In the genomic region with DNA sequence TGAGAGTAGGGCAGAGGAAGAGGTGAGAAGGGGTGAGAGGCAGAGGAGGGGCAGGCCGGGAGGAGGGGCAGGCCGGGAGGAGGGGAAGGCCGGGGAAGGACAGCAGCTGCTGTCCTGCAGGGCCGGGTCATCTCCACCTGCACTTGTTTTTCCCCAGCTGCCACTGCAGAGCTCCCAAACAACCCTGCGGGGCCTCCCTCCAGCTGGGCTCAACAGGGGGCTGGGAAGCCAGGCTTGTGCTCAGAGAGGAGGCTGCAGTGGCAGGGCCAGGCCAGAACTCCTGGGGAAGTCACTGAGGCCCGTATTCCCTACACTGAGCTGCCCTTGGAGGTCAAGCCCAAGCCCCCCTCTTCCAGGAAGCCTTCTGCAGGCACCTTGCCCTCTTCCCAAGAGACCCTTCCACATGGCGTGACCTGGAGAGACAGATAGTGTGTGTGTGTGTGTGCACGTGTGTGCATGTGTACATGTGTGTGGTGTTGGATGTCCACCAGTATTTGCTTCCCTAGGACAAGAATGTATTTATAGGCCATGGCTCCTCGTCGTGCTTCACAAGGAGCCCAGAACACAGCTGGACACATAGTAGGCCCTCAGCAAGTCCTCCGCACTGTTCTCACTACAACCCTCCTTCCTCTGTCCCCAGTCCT, we compare ENCODE assay signal across 15 cellular contexts. TPM values are rescaled to one million over a fixed set of nuclear protein-coding genes. Genes with fewer than 3 reads are reported as not detected.
DNase-seq lines count a peak whose midpoint lies in the region; ATAC-seq, FAIRE-seq and TF ChIP-seq lines count a peak whose summit lies in the region.
"Had no signal": no experiment of that assay in that cellular context is flagged by ENCODE, and none has a peak within 500 bp of the region (broad histone marks: within the 10 kb centered on the region; RNA-seq: fewer than 3 reads in every experiment).

No MANE protein-coding gene starts in this region.

- no peak overlapping the region for H3K27ac Mint-ChIP-seq in GM23338
- H3K27ac Mint-ChIP-seq: activated CD4-positive, alpha-beta T cell treated with anti-CD3 and anti-CD28 coated beads for 36 hours had no signal

- intact Hi-C loops in pancreas (cut with DNase I), result no loop called here
- intact Hi-C loops in lower lobe of right lung (cut with DNase I), result loop anchor here (10.0 kb wide), 1 partner anchor 58 kb away; no protein-coding TSS in a partner anchor

- ATAC-seq in GM23338 (peak; percentile 48), pancreas (no peak), lower lobe of right lung (no peak)
- ATAC-seq: Right ventricle myocardium inferior had no signal

- H3K4me1 ChIP-seq in GM23338 (ENCODE audit: insufficient read depth) (peaks cover 4% of the 10 kb centered on the region; the same call in 1 of the 2 replicates), pancreas (no peaks in the 10 kb centered on the region), lower lobe of right lung (no peaks in the 10 kb centered on the region)
- H3K4me1 ChIP-seq: tibial artery had no signal

- no peak overlapping the region for H3K4me3 ChIP-seq in GM23338
- H3K4me3 ChIP-seq in choroid plexus epithelial cell (ENCODE audit: low read depth, low read length), result no peak overlapping the region
- no peak overlapping the region for H3K4me3 ChIP-seq in pancreas
- H3K4me3 ChIP-seq in lower lobe of right lung, result no peak overlapping the region
- H3K4me3 ChIP-seq: BLaER1, tibial artery had no signal

- H3K4me3 Mint-ChIP-seq in GM23338, result no peak overlapping the region
- H3K4me3 Mint-ChIP-seq: activated CD4-positive, alpha-beta T cell treated with anti-CD3 and anti-CD28 coated beads for 36 hours had no signal

- H3K27ac ChIP-seq in GM23338 (ENCODE audit: low read depth), result no peak overlapping the region
- peak overlapping the region; percentile 24 to 62 (median 42) for H3K27ac ChIP-seq in pancreas
- no peak overlapping the region for H3K27ac ChIP-seq in lower lobe of right lung
- H3K27ac ChIP-seq: BLaER1, neutrophil, tibial artery had no signal

- H3K4me1 Mint-ChIP-seq in GM23338, result peaks cover 15% of the 10 kb centered on the region
- H3K4me1 Mint-ChIP-seq: activated CD4-positive, alpha-beta T cell treated with anti-CD3 and anti-CD28 coated beads for 36 hours had no signal

- H3K36me3 ChIP-seq in GM23338 (ENCODE audit: insufficient read depth), result no peaks in the 10 kb centered on the region
- no peaks in the 10 kb centered on the region for H3K36me3 ChIP-seq in pancreas
- no peaks in the 10 kb centered on the region for H3K36me3 ChIP-seq in lower lobe of right lung
- H3K36me3 ChIP-seq: BLaER1, neutrophil, tibial artery had no signal

- peak; percentile 34 for DNase-seq in GM23338 (ENCODE audit: low spot score)
- DNase-seq in NCI-H510A (lab: John Stamatoyannopoulos, UW), result peak; percentile 63
- DNase-seq in choroid plexus epithelial cell (ENCODE audit: low read depth), result peak; percentile 6
- DNase-seq in pancreas, result peak in 2 of 6 donors; percentile 16 to 49
- DNase-seq in lower lobe of right lung, result no peak
- DNase-seq in stimulated activated CD4-positive, alpha-beta T cell treated with anti-CD3 and anti-CD28 coated beads, Interleukin-4, amount 100 ng/mL, for 1 hour, result no peak
- DNase-seq in NCI-H748 (lab: John Stamatoyannopoulos, UW; ENCODE audit: unreplicated experiment), result no peak
- DNase-seq: cerebellar nuclear complex, NCI-H187 had no signal

- no peaks in the 10 kb centered on the region for H3K9me3 ChIP-seq in pancreas
- H3K9me3 ChIP-seq in lower lobe of right lung, result no peaks in the 10 kb centered on the region
- H3K9me3 ChIP-seq: neutrophil, tibial artery had no signal

- H2AFZ ChIP-seq in GM23338, result peak overlapping the region; percentile 76

- 69 to 71% methylated on average over 11 of the region's 11 CpGs for WGBS in pancreas, 2 donors

- H3K4me2 ChIP-seq in GM23338, result no peak overlapping the region
- H3K4me2 ChIP-seq: BLaER1 had no signal

- no peaks in the 10 kb centered on the region for H3K79me2 ChIP-seq in GM23338 (replicated peaks; ENCODE audit: insufficient read depth)

- TF ChIP-seq CTCF in GM23338 (conservative IDR thresholded peaks at IDR 0.05; ENCODE audit: low read depth in 2 of 2), result no peak
- TF ChIP-seq CTCF in choroid plexus epithelial cell (conservative IDR thresholded peaks at IDR 0.05; ENCODE audit: low read depth, low read length), result no peak
- TF ChIP-seq CTCF in pancreas (IDR thresholded peaks at IDR 0.05), result no peak
- TF ChIP-seq CTCF in lower lobe of right lung (IDR thresholded peaks at IDR 0.05), result no peak

- no peaks in the 10 kb centered on the region for H3K9me2 ChIP-seq in GM23338 (ENCODE audit: insufficient read depth)

- H3K27me3 Mint-ChIP-seq in GM23338 (ENCODE audit: insufficient read depth, low read depth, poor library complexity), result peaks cover 13% of the 10 kb centered on the region

- no peaks in the 10 kb centered on the region for H3F3A ChIP-seq in GM23338 (replicated peaks; ENCODE audit: low read depth)

- H4K20me1 ChIP-seq in GM23338 (replicated peaks; ENCODE audit: insufficient read depth), result no peaks in the 10 kb centered on the region
- H4K20me1 ChIP-seq: BLaER1 had no signal

- H3K27me3 ChIP-seq in GM23338 (ENCODE audit: insufficient read depth), result peaks cover 8% of the 10 kb centered on the region; the same call in 1 of the 2 replicates
- no peaks in the 10 kb centered on the region for H3K27me3 ChIP-seq in pancreas
- no peaks in the 10 kb centered on the region for H3K27me3 ChIP-seq in lower lobe of right lung (ENCODE audit: low read depth)
- H3K27me3 ChIP-seq: BLaER1 had no signal

- H3K36me3 Mint-ChIP-seq in GM23338 (ENCODE audit: low read depth), result no peaks in the 10 kb centered on the region; the same call in 2 of the 3 replicates

- no peaks in the 10 kb centered on the region for H3K9me3 Mint-ChIP-seq in GM23338

- FAIRE-seq in pancreas (lab: Jason Lieb, UNC), result no peak
- FAIRE-seq: frontal cortex had no signal

TF ChIP-seq in GM23338, 12 proteins besides CTCF, POLR2A, EP300 and RAD21 (continues in another document):
- TF ChIP-seq NANOG (IDR thresholded peaks at IDR 0.05; ENCODE audit: borderline replicate concordance), result no peak
- TF ChIP-seq POLR2AphosphoS5 (IDR thresholded peaks at IDR 0.05; ENCODE audit: low read depth), result no peak
- TF ChIP-seq EZH2phosphoT487 (IDR thresholded peaks at IDR 0.05; ENCODE audit: unreplicated experiment), result no peak
- TF ChIP-seq, protein P1, sequence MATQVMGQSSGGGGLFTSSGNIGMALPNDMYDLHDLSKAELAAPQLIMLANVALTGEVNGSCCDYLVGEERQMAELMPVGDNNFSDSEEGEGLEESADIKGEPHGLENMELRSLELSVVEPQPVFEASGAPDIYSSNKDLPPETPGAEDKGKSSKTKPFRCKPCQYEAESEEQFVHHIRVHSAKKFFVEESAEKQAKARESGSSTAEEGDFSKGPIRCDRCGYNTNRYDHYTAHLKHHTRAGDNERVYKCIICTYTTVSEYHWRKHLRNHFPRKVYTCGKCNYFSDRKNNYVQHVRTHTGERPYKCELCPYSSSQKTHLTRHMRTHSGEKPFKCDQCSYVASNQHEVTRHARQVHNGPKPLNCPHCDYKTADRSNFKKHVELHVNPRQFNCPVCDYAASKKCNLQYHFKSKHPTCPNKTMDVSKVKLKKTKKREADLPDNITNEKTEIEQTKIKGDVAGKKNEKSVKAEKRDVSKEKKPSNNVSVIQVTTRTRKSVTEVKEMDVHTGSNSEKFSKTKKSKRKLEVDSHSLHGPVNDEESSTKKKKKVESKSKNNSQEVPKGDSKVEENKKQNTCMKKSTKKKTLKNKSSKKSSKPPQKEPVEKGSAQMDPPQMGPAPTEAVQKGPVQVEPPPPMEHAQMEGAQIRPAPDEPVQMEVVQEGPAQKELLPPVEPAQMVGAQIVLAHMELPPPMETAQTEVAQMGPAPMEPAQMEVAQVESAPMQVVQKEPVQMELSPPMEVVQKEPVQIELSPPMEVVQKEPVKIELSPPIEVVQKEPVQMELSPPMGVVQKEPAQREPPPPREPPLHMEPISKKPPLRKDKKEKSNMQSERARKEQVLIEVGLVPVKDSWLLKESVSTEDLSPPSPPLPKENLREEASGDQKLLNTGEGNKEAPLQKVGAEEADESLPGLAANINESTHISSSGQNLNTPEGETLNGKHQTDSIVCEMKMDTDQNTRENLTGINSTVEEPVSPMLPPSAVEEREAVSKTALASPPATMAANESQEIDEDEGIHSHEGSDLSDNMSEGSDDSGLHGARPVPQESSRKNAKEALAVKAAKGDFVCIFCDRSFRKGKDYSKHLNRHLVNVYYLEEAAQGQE (IDR thresholded peaks at IDR 0.05; ENCODE audit: unreplicated experiment), result no peak
- TF ChIP-seq ZNF331 (CRISPR knock-in tag; IDR thresholded peaks at IDR 0.05; ENCODE audit: low read depth), result no peak
- no peak for TF ChIP-seq CREB1 (CRISPR knock-in tag; IDR thresholded peaks at IDR 0.05; ENCODE audit: low read depth)
- no peak for TF ChIP-seq ZNF114 (CRISPR knock-in tag; IDR thresholded peaks at IDR 0.05)
- TF ChIP-seq, protein P2, sequence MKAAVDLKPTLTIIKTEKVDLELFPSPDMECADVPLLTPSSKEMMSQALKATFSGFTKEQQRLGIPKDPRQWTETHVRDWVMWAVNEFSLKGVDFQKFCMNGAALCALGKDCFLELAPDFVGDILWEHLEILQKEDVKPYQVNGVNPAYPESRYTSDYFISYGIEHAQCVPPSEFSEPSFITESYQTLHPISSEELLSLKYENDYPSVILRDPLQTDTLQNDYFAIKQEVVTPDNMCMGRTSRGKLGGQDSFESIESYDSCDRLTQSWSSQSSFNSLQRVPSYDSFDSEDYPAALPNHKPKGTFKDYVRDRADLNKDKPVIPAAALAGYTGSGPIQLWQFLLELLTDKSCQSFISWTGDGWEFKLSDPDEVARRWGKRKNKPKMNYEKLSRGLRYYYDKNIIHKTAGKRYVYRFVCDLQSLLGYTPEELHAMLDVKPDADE (IDR thresholded peaks at IDR 0.05), result no peak
- TF ChIP-seq STAT1 (IDR thresholded peaks at IDR 0.05; ENCODE audit: unreplicated experiment), result no peak
- TF ChIP-seq JUNB (IDR thresholded peaks at IDR 0.05; ENCODE audit: unreplicated experiment), result no peak
- TF ChIP-seq EZH2 (IDR thresholded peaks at IDR 0.05; ENCODE audit: low read depth, unreplicated experiment), result no peak

RNA-seq across cellular contexts. Expression of a gene that starts 13.0 kb away (rescaled TPM):
- total RNA-seq in GM23338 (2014; rRNA removed; shearing (Covaris generic)), result not detected in 2 replicates
- polyA plus RNA-seq in GM23338 (2016; fragmentation: Nextera tagmentation; extraction: Ambion mirVana) (not detected in 2 replicates), pancreas (10 to 100 TPM; 10.9 to 17.0 TPM)
- total RNA-seq in pancreas (1 to 10 TPM; 1.4 to 3.1 (median 2.4) TPM), lower lobe of right lung (2.2 TPM)
- total RNA-seq: activated CD4-positive, alpha-beta T cell treated with anti-CD3 and anti-CD28 coated beads for 36 hours; frontal cortex; Right ventricle myocardium inferior had no signal

RNA-seq across cellular contexts. Expression of a gene that starts 22.3 kb away (rescaled TPM):
- total RNA-seq in GM23338 (2014; rRNA removed; shearing (Covaris generic)), result 0.31 TPM in 1 of 2 replicates, not detected in the other
- polyA plus RNA-seq in GM23338 (2016; fragmentation: Nextera tagmentation; extraction: Ambion mirVana) (not detected in 2 replicates), pancreas (1 to 10 TPM; 3.5 to 7.0 TPM)
- total RNA-seq in pancreas (1 to 10 TPM in 4 of 6 donors, under 1 TPM in 2; 0.83 to 2.0 (median 1.2) TPM), lower lobe of right lung (not detected)
- total RNA-seq: activated CD4-positive, alpha-beta T cell treated with anti-CD3 and anti-CD28 coated beads for 36 hours; frontal cortex had no signal

RNA-seq across cellular contexts. Expression of a gene that starts 55.7 kb away (rescaled TPM):
- 0.73 and 1.3 TPM in 2 replicates for total RNA-seq in GM23338 (2014; rRNA removed; shearing (Covaris generic))
- polyA plus RNA-seq in GM23338 (2016; fragmentation: Nextera tagmentation; extraction: Ambion mirVana) (0.32 and 0.59 TPM in 2 replicates), pancreas (10 to 100 TPM in 1 of 2 donors, 1 to 10 TPM in 1; 7.8 to 10.2 TPM)
- total RNA-seq in pancreas (1 to 10 TPM; 3.5 to 9.0 (median 5.6) TPM), lower lobe of right lung (1.1 TPM)

Comparison
In these comparisons a context has a peak if more than half of its experiments do, and no peak if none do; other contexts are left out.
1. DNase-seq: peak in GM23338 (single experiment), NCI-H510A (single experiment) and choroid plexus epithelial cell (single experiment); none in lower lobe of right lung (single experiment), stimulated activated CD4-positive, alpha-beta T cell treated with anti-CD3 and anti-CD28 coated beads, Interleukin-4, amount 100 ng/mL, for 1 hour (single experiment) and NCI-H748 (single experiment).
2. H3K27ac ChIP-seq: peak in pancreas (4 of 4); none in GM23338 (single experiment) and lower lobe of right lung (single experiment).